ENCODE assay signal across 1 cellular context in genomic region chr16:75250809-75251279, GRCh38.
A peak's percentile ranks its signal among the peaks of the same experiment; 100 is the strongest.
TF ChIP-seq lines count a peak whose summit lies in the region.

No MANE protein-coding gene starts in this region.

TF ChIP-seq in HepG2, 621 proteins besides CTCF, POLR2A, EP300 and RAD21 (continued from another document and continues in another):
- TF ChIP-seq ZNF282 (IDR thresholded peaks at IDR 0.05; ENCODE audit: partially characterized antibody) (no peak), ZNF709 (CRISPR knock-in tag; IDR thresholded peaks at IDR 0.05) (peak; percentile 83), ZNF737 (CRISPR knock-in tag; IDR thresholded peaks at IDR 0.05; ENCODE audit: borderline replicate concordance) (no peak), ZNF839 (CRISPR knock-in tag; IDR thresholded peaks at IDR 0.05; ENCODE audit: borderline replicate concordance) (no peak), SOX5 (CRISPR knock-in tag; IDR thresholded peaks at IDR 0.05; ENCODE audit: borderline replicate concordance) (peak; percentile 23; the same call in 1 of the 2 replicates), ARID3A (IDR thresholded peaks at IDR 0.05; ENCODE audit: low read depth, low read length) (no peak), RXRA (CRISPR knock-in tag; IDR thresholded peaks at IDR 0.05) (no peak), YEATS4 (CRISPR knock-in tag; IDR thresholded peaks at IDR 0.05; ENCODE audit: borderline replicate concordance) (peak; percentile 64), FOXK1 (CRISPR knock-in tag; IDR thresholded peaks at IDR 0.05; ENCODE audit: borderline replicate concordance, low read depth) (no peak), ZNF589 (CRISPR knock-in tag; conservative IDR thresholded peaks at IDR 0.05) (peak; percentile 79; the same call in 1 of the 2 replicates), MLX (CRISPR knock-in tag; IDR thresholded peaks at IDR 0.05) (no peak), ZNF609 (CRISPR knock-in tag; IDR thresholded peaks at IDR 0.05; ENCODE audit: borderline replicate concordance) (peak; percentile 24), ZFP36L1 (CRISPR knock-in tag; IDR thresholded peaks at IDR 0.05) (no peak; the same call in 1 of the 2 replicates), SIX4 (CRISPR knock-in tag; IDR thresholded peaks at IDR 0.05) (no peak), REL (CRISPR knock-in tag; conservative IDR thresholded peaks at IDR 0.05) (no peak), SPEN (CRISPR knock-in tag; IDR thresholded peaks at IDR 0.05; ENCODE audit: low read depth) (no peak), ZZZ3 (CRISPR knock-in tag; IDR thresholded peaks at IDR 0.05; ENCODE audit: borderline replicate concordance) (peak; percentile 59; the same call in 1 of the 2 replicates), THAP11 (CRISPR knock-in tag; IDR thresholded peaks at IDR 0.05) (peak; percentile 38; the same call in 1 of the 2 replicates), MYPOP (CRISPR knock-in tag; IDR thresholded peaks at IDR 0.05) (peak; percentile 61; the same call in 1 of the 2 replicates), ZIK1 (CRISPR knock-in tag; IDR thresholded peaks at IDR 0.05; ENCODE audit: borderline replicate concordance, low read depth) (no peak), ZNF264 (CRISPR knock-in tag; IDR thresholded peaks at IDR 0.05) (no peak), HNF1B (CRISPR knock-in tag; IDR thresholded peaks at IDR 0.05) (peak; percentile 96), ZFP41 (CRISPR knock-in tag; IDR thresholded peaks at IDR 0.05; ENCODE audit: borderline replicate concordance) (no peak), ZNF557 (CRISPR knock-in tag; IDR thresholded peaks at IDR 0.05) (no peak), ZFX (CRISPR knock-in tag; IDR thresholded peaks at IDR 0.05; ENCODE audit: low read depth) (peak; percentile 82), REXO4 (CRISPR knock-in tag; IDR thresholded peaks at IDR 0.05; ENCODE audit: borderline replicate concordance) (peak; percentile 8; the same call in 1 of the 2 replicates), ZBTB21 (CRISPR knock-in tag; IDR thresholded peaks at IDR 0.05) (no peak), NBN (conservative IDR thresholded peaks at IDR 0.05) (no peak), RFX1 (IDR thresholded peaks at IDR 0.05) (no peak), ZKSCAN8 (CRISPR knock-in tag; IDR thresholded peaks at IDR 0.05; ENCODE audit: borderline replicate concordance) (no peak), E2F2 (CRISPR knock-in tag; IDR thresholded peaks at IDR 0.05; ENCODE audit: borderline replicate concordance) (no peak), ZNF326 (CRISPR knock-in tag; IDR thresholded peaks at IDR 0.05; ENCODE audit: borderline replicate concordance) (peak; percentile 31; the same call in 1 of the 2 replicates), E2F1 (CRISPR knock-in tag; IDR thresholded peaks at IDR 0.05) (peak; percentile 60; the same call in 1 of the 2 replicates), MYNN (CRISPR knock-in tag; IDR thresholded peaks at IDR 0.05; ENCODE audit: low read depth) (no peak), ZNF607 (CRISPR knock-in tag; IDR thresholded peaks at IDR 0.05; ENCODE audit: borderline replicate concordance) (no peak; the same call in 1 of the 2 replicates), KDM1A (CRISPR knock-in tag; IDR thresholded peaks at IDR 0.05) (no peak), PRPF4 (IDR thresholded peaks at IDR 0.05; ENCODE audit: low read depth, low read length, poor library complexity, severe bottlenecking) (no peak), IRX3 (CRISPR knock-in tag; IDR thresholded peaks at IDR 0.05; ENCODE audit: borderline replicate concordance, low read depth) (no peak; the same call in 1 of the 2 replicates), HINFP (CRISPR knock-in tag; IDR thresholded peaks at IDR 0.05; ENCODE audit: low read depth) (no peak), NFE2 (CRISPR knock-in tag; IDR thresholded peaks at IDR 0.05) (no peak), CEBPG (CRISPR knock-in tag; IDR thresholded peaks at IDR 0.05) (no peak), ZNF512 (CRISPR knock-in tag; IDR thresholded peaks at IDR 0.05) (no peak), ZC3H4 (CRISPR knock-in tag; IDR thresholded peaks at IDR 0.05; ENCODE audit: borderline replicate concordance) (no peak), STAG1 (CRISPR knock-in tag; IDR thresholded peaks at IDR 0.05) (0 out of 2 replicates have a peak, but pooled peaks have one; percentile 1), HOXA3 (CRISPR knock-in tag; IDR thresholded peaks at IDR 0.05) (peak; percentile 55; the same call in 1 of the 2 replicates), HMGXB4 (CRISPR knock-in tag; IDR thresholded peaks at IDR 0.05; ENCODE audit: borderline replicate concordance in 1 of 2, low read depth in 1 of 2) (peak in 1 of 2 experiments; percentile 67; a peak in 3 of 4 replicates), SAFB2 (CRISPR knock-in tag; IDR thresholded peaks at IDR 0.05; ENCODE audit: borderline replicate concordance, low read depth) (peak; percentile 88), POLR2G (IDR thresholded peaks at IDR 0.05; ENCODE audit: low read depth, low read length) (peak; percentile 69), SMC3 (IDR thresholded peaks at IDR 0.05; ENCODE audit: low read length) (no peak), HMG20B (CRISPR knock-in tag; conservative IDR thresholded peaks at IDR 0.05) (no peak), MIXL1 (CRISPR knock-in tag; IDR thresholded peaks at IDR 0.05) (no peak)
